Comparison of ENCODE assay signal across 13 cellular contexts in genomic region chr2:41928593-41928992, GRCh38.
A peak's percentile ranks its signal among the peaks of the same experiment; 100 is the strongest.
DNase-seq lines count a peak whose midpoint lies in the region; ATAC-seq and TF ChIP-seq lines count a peak whose summit lies in the region.
"Had no signal": no experiment of that assay in that cellular context is flagged by ENCODE, and none has a peak within 500 bp of the region (broad histone marks: within the 10 kb centered on the region; RNA-seq: fewer than 3 reads in every experiment).

No MANE protein-coding gene starts in this region.

- no peaks in the 10 kb centered on the region for H3K9me3 ChIP-seq in stomach

- peak overlapping the region in 2 of 5 donors; percentile 63 to 78 for H3K27ac ChIP-seq in stomach
- H3K27ac ChIP-seq: KMS-11 had no signal

- H3K9me3 Mint-ChIP-seq in nephron = no peaks in the 10 kb centered on the region

- H3K4me1 Mint-ChIP-seq in nephron = peaks cover 88% of the 10 kb centered on the region
- H3K4me1 Mint-ChIP-seq: CD14-positive monocyte had no signal

- H3K27me3 ChIP-seq in stomach = no peaks in the 10 kb centered on the region

- DNase-seq in AG10803 (ENCODE audit: low read depth) (peak; percentile 82), NCI-H226 (peak; percentile 94), epithelial cell of esophagus (ENCODE audit: low read depth) (peak; percentile 79), stomach (no peak), mucosa of gallbladder (ENCODE audit: low spot score) (no peak), GDM1 (lab: John Stamatoyannopoulos, UW) (no peak)
- DNase-seq: effector memory CD8-positive, alpha-beta T cell; stimulated activated CD4-positive, alpha-beta T cell treated with anti-CD3 and anti-CD28 coated beads, Interleukin-12 subunit alpha, Interleukin-12 subunit beta, amount 100 ng/mL, for 4 hours had no signal

- H3K27ac Mint-ChIP-seq in nephron = peak overlapping the region; percentile 78 to 99 (median 96)
- H3K27ac Mint-ChIP-seq: effector memory CD8-positive, alpha-beta T cell; natural killer cell treated with Interleukin-12 subunit alpha and Interleukin-12 subunit beta and Interleukin-15 and Interleukin-18, amount 100 ng/mL, for 72 hours had no signal

- no peaks in the 10 kb centered on the region for H3K36me3 ChIP-seq in stomach

- intact Hi-C loops in stomach (cut with DNase I; ENCODE audit: low total_unique reads) = no loop called here

- H3K4me3 ChIP-seq in AG10803 (ENCODE audit: low read length) = no peak overlapping the region
- no peak overlapping the region for H3K4me3 ChIP-seq in epithelial cell of esophagus (ENCODE audit: low read length)
- no peak overlapping the region for H3K4me3 ChIP-seq in stomach

- TF ChIP-seq EP300 in stomach (IDR thresholded peaks at IDR 0.05) = no peak

- 77 to 89% (median 79%) methylated on average over 8 of the region's 8 CpGs for WGBS in stomach, 5 donors

- H3K4me1 ChIP-seq in stomach = peaks cover 0 to 48% (median 23%) of the 10 kb centered on the region in 4 donors

- TF ChIP-seq POLR2A in stomach (IDR thresholded peaks at IDR 0.05) = no peak

- H3K27me3 Mint-ChIP-seq in nephron (ENCODE audit: low read depth) = peaks cover 3% of the 10 kb centered on the region

- H3K36me3 Mint-ChIP-seq in nephron (ENCODE audit: low read depth) = no peaks in the 10 kb centered on the region
- H3K36me3 Mint-ChIP-seq: CD14-positive monocyte had no signal

- peak overlapping the region in 1 of 3 experiments; percentile 15 for H3K4me3 Mint-ChIP-seq in nephron
- H3K4me3 Mint-ChIP-seq: CD14-positive monocyte; effector memory CD8-positive, alpha-beta T cell; natural killer cell treated with Interleukin-12 subunit alpha and Interleukin-12 subunit beta and Interleukin-15 and Interleukin-18, amount 100 ng/mL, for 72 hours had no signal

- no peak for ATAC-seq in GM18870 (IDR thresholded peaks at IDR 0.05; ENCODE audit: unreplicated experiment)
- ATAC-seq: effector memory CD8-positive, alpha-beta T cell; natural killer cell treated with Interleukin-12 subunit alpha and Interleukin-12 subunit beta and Interleukin-15 and Interleukin-18, amount 100 ng/mL, for 72 hours had no signal

- no peak for TF ChIP-seq CTCF in AG10803 (conservative IDR thresholded peaks at IDR 0.05; ENCODE audit: low read length)
- no peak for TF ChIP-seq CTCF in epithelial cell of esophagus (IDR thresholded peaks at IDR 0.05; ENCODE audit: insufficient read depth, low read depth, low read length, missing control alignments)
- no peak for TF ChIP-seq CTCF in nephron (IDR thresholded peaks at IDR 0.05; ENCODE audit: unreplicated experiment in 3 of 3)
- no peak for TF ChIP-seq CTCF in stomach (IDR thresholded peaks at IDR 0.05)

Comparison
In these comparisons a context has a peak if more than half of its experiments do, and no peak if none do; other contexts are left out.
1. DNase-seq: peak in AG10803 (single experiment), NCI-H226 (single experiment) and epithelial cell of esophagus (single experiment); none in stomach (single experiment), mucosa of gallbladder (single experiment) and GDM1 (single experiment).